1 cellular context compared by ENCODE assay signal in genomic region chr13:51895906-51896888, GRCh38.
TF ChIP-seq lines count a peak whose summit lies in the region.

No MANE protein-coding gene starts in this region.

TF ChIP-seq in H1, 55 proteins besides CTCF, POLR2A, EP300 and RAD21 (continued from another document):
- no peak for TF ChIP-seq BRCA1 (IDR thresholded peaks at IDR 0.05; ENCODE audit: low read depth, low read length)
- TF ChIP-seq, protein P1, sequence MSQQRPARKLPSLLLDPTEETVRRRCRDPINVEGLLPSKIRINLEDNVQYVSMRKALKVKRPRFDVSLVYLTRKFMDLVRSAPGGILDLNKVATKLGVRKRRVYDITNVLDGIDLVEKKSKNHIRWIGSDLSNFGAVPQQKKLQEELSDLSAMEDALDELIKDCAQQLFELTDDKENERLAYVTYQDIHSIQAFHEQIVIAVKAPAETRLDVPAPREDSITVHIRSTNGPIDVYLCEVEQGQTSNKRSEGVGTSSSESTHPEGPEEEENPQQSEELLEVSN (IDR thresholded peaks at IDR 0.05): no peak
- no peak for TF ChIP-seq SP4 (IDR thresholded peaks at IDR 0.05; ENCODE audit: low read length)
- no peak for TF ChIP-seq TBP (IDR thresholded peaks at IDR 0.05; ENCODE audit: low read depth, low read length)
- no peak for TF ChIP-seq SIN3A (conservative IDR thresholded peaks at IDR 0.05 in 1 of 2, IDR thresholded peaks at IDR 0.05 in 1 of 2; ENCODE audit: low read depth in 1 of 2, low read length in 2 of 2)
- TF ChIP-seq, protein P2, sequence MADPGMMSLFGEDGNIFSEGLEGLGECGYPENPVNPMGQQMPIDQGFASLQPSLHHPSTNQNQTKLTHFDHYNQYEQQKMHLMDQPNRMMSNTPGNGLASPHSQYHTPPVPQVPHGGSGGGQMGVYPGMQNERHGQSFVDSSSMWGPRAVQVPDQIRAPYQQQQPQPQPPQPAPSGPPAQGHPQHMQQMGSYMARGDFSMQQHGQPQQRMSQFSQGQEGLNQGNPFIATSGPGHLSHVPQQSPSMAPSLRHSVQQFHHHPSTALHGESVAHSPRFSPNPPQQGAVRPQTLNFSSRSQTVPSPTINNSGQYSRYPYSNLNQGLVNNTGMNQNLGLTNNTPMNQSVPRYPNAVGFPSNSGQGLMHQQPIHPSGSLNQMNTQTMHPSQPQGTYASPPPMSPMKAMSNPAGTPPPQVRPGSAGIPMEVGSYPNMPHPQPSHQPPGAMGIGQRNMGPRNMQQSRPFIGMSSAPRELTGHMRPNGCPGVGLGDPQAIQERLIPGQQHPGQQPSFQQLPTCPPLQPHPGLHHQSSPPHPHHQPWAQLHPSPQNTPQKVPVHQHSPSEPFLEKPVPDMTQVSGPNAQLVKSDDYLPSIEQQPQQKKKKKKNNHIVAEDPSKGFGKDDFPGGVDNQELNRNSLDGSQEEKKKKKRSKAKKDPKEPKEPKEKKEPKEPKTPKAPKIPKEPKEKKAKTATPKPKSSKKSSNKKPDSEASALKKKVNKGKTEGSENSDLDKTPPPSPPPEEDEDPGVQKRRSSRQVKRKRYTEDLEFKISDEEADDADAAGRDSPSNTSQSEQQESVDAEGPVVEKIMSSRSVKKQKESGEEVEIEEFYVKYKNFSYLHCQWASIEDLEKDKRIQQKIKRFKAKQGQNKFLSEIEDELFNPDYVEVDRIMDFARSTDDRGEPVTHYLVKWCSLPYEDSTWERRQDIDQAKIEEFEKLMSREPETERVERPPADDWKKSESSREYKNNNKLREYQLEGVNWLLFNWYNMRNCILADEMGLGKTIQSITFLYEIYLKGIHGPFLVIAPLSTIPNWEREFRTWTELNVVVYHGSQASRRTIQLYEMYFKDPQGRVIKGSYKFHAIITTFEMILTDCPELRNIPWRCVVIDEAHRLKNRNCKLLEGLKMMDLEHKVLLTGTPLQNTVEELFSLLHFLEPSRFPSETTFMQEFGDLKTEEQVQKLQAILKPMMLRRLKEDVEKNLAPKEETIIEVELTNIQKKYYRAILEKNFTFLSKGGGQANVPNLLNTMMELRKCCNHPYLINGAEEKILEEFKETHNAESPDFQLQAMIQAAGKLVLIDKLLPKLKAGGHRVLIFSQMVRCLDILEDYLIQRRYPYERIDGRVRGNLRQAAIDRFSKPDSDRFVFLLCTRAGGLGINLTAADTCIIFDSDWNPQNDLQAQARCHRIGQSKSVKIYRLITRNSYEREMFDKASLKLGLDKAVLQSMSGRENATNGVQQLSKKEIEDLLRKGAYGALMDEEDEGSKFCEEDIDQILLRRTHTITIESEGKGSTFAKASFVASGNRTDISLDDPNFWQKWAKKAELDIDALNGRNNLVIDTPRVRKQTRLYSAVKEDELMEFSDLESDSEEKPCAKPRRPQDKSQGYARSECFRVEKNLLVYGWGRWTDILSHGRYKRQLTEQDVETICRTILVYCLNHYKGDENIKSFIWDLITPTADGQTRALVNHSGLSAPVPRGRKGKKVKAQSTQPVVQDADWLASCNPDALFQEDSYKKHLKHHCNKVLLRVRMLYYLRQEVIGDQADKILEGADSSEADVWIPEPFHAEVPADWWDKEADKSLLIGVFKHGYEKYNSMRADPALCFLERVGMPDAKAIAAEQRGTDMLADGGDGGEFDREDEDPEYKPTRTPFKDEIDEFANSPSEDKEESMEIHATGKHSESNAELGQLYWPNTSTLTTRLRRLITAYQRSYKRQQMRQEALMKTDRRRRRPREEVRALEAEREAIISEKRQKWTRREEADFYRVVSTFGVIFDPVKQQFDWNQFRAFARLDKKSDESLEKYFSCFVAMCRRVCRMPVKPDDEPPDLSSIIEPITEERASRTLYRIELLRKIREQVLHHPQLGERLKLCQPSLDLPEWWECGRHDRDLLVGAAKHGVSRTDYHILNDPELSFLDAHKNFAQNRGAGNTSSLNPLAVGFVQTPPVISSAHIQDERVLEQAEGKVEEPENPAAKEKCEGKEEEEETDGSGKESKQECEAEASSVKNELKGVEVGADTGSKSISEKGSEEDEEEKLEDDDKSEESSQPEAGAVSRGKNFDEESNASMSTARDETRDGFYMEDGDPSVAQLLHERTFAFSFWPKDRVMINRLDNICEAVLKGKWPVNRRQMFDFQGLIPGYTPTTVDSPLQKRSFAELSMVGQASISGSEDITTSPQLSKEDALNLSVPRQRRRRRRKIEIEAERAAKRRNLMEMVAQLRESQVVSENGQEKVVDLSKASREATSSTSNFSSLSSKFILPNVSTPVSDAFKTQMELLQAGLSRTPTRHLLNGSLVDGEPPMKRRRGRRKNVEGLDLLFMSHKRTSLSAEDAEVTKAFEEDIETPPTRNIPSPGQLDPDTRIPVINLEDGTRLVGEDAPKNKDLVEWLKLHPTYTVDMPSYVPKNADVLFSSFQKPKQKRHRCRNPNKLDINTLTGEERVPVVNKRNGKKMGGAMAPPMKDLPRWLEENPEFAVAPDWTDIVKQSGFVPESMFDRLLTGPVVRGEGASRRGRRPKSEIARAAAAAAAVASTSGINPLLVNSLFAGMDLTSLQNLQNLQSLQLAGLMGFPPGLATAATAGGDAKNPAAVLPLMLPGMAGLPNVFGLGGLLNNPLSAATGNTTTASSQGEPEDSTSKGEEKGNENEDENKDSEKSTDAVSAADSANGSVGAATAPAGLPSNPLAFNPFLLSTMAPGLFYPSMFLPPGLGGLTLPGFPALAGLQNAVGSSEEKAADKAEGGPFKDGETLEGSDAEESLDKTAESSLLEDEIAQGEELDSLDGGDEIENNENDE (IDR thresholded peaks at IDR 0.05; ENCODE audit: insufficient replicate concordance, low read length): no peak
- TF ChIP-seq BACH1 (IDR thresholded peaks at IDR 0.05; ENCODE audit: low read length): no peak
- no peak for TF ChIP-seq SIRT6 (IDR thresholded peaks at IDR 0.05; ENCODE audit: low read length)
